In the genomic region with DNA sequence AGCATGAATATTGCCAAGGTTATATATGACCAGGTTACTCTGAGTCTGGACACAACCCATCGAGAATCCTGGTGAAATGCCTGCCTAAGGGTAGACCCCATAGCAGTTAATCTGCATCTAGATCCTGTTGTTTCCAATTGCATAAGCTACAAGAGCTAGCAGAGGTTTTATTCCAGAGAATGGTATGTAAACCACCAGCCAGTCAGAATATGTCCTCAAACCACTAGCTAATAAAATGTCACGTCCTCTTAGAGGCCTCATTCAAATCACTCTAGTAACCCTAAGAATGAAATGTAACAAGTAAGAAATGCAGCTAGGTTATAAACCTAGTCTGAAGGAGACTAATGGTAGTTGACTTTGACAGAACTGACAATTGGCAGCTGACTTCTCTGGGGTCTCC, we compare ENCODE assay signal across 20 cellular contexts.
"Had no signal": no experiment of that assay in that cellular context is flagged by ENCODE, and none has a peak within 500 bp of the region (broad histone marks: within the 10 kb centered on the region; RNA-seq: fewer than 3 reads in every experiment).

No MANE protein-coding gene starts in this region.

- H3K36me3 ChIP-seq: colonic mucosa, esophagus squamous epithelium, left ventricle myocardium inferior, right lobe of liver, stomach, thoracic aorta, transverse colon had no signal

- H3K27ac ChIP-seq: colonic mucosa, esophagus squamous epithelium, foreskin keratinocyte, left ventricle myocardium inferior, psoas muscle, right lobe of liver, stomach, thoracic aorta, transverse colon had no signal

- H3K27me3 Mint-ChIP-seq: naive thymus-derived CD4-positive, alpha-beta T cell had no signal

- H3K9me3 ChIP-seq: colonic mucosa, esophagus squamous epithelium, psoas muscle, right lobe of liver, thoracic aorta had no signal

- H3K27ac Mint-ChIP-seq: immature natural killer cell; naive thymus-derived CD4-positive, alpha-beta T cell; nephron progenitor cell had no signal

- H3K4me3 ChIP-seq: colonic mucosa, esophagus squamous epithelium, left ventricle myocardium inferior, lung, psoas muscle, right lobe of liver, stomach, thoracic aorta, transverse colon had no signal

- H3K4me1 Mint-ChIP-seq: immature natural killer cell, nephron progenitor cell had no signal

- DNase-seq: colonic mucosa; dermis blood vessel endothelial cell; esophagus squamous epithelium; foreskin keratinocyte; immature natural killer cell; kidney; left cardiac atrium; left ventricle myocardium inferior; mesendoderm; naive thymus-derived CD4-positive, alpha-beta T cell; nephron progenitor cell; psoas muscle; retina; right lobe of liver; stimulated activated naive CD4-positive, alpha-beta T cell; stomach; substantia nigra; transverse colon had no signal

- H3K27me3 ChIP-seq: colonic mucosa, esophagus squamous epithelium, foreskin keratinocyte, right lobe of liver, stomach, transverse colon had no signal

- H3K4me1 ChIP-seq: colonic mucosa, esophagus squamous epithelium, foreskin keratinocyte, left ventricle myocardium inferior, psoas muscle, right lobe of liver, stomach, transverse colon had no signal

- H3K4me3 Mint-ChIP-seq: immature natural killer cell; naive thymus-derived CD4-positive, alpha-beta T cell; nephron progenitor cell had no signal

- ATAC-seq: foreskin keratinocyte; left cardiac atrium; naive thymus-derived CD4-positive, alpha-beta T cell; psoas muscle; right lobe of liver had no signal
